22 cellular contexts compared by ENCODE assay signal in the genomic region with DNA sequence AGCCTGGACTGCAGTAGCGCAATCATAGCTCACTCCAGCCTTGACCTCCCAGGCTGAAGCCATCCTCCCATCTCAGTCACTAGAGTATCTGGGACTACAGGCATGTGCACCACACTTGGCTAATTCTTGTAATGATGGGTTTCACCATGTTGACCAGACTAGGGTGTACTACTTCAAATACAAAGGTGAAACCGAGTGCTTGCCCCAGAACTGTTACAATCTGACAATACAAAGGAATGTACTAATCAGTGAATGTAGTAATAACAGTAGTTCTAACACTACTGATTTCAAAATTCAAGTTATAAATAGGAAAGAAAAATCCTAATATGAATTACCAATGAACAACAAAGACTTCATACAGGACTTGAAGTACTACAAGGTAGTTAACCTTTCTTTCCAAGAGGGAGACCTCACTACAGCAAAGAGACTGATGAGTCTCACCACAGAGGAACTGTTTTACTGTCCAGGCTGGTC. TPM values are rescaled to one million over a fixed set of nuclear protein-coding genes. Genes with fewer than 3 reads are reported as not detected.
DNase-seq lines count a peak whose midpoint lies in the region; ATAC-seq, FAIRE-seq and TF ChIP-seq lines count a peak whose summit lies in the region.
"Had no signal": no experiment of that assay in that cellular context is flagged by ENCODE, and none has a peak within 500 bp of the region (broad histone marks: within the 10 kb centered on the region; RNA-seq: fewer than 3 reads in every experiment).

No MANE protein-coding gene starts in this region.

- peaks cover 13% of the 10 kb centered on the region for H3K4me1 Mint-ChIP-seq in activated naive CD8-positive, alpha-beta T cell treated with anti-CD3 and anti-CD28 coated beads, Interleukin-2, amount 50 U/mL, for 24 hours
- peaks cover 9% of the 10 kb centered on the region for H3K4me1 Mint-ChIP-seq in activated naive CD8-positive, alpha-beta T cell treated with anti-CD3 and anti-CD28 coated beads for 36 hours
- H3K4me1 Mint-ChIP-seq in WTC11: peaks cover 5% of the 10 kb centered on the region; the same call in 1 of the 2 replicates
- peaks cover 5% of the 10 kb centered on the region for H3K4me1 Mint-ChIP-seq in stimulated activated naive CD8-positive, alpha-beta T cell treated with anti-CD3 and anti-CD28 coated beads, Interleukin-15, amount 100 ng/mL, for 72 hours
- peaks cover 5% of the 10 kb centered on the region for H3K4me1 Mint-ChIP-seq in progenitor cell of endocrine pancreas (ENCODE audit: low read depth)

- H3K9me3 ChIP-seq in small intestine (ENCODE audit: control insufficient read depth, low read depth): no peaks in the 10 kb centered on the region
- H3K9me3 ChIP-seq: body of pancreas, SJCRH30 had no signal

- no peak overlapping the region for H3K4me3 Mint-ChIP-seq in activated naive CD8-positive, alpha-beta T cell treated with anti-CD3 and anti-CD28 coated beads, Interleukin-2, amount 50 U/mL, for 24 hours
- no peak overlapping the region for H3K4me3 Mint-ChIP-seq in activated naive CD8-positive, alpha-beta T cell treated with anti-CD3 and anti-CD28 coated beads for 36 hours
- no peak overlapping the region for H3K4me3 Mint-ChIP-seq in WTC11
- no peak overlapping the region for H3K4me3 Mint-ChIP-seq in stimulated activated naive CD8-positive, alpha-beta T cell treated with anti-CD3 and anti-CD28 coated beads, Interleukin-15, amount 100 ng/mL, for 72 hours
- no peak overlapping the region for H3K4me3 Mint-ChIP-seq in progenitor cell of endocrine pancreas (ENCODE audit: low read depth)
- H3K4me3 Mint-ChIP-seq: activated B cell treated with CpG ODN at 0.5 μM for 24 hours; activated naive CD4-positive, alpha-beta T cell treated with anti-CD3 and anti-CD28 coated beads, Interleukin-2, amount 10 ng/mL, durations not matched to agents 7 days and 5 days; naive thymus-derived CD8-positive, alpha-beta T cell had no signal

- H3K4me3 ChIP-seq in small intestine (ENCODE audit: low read depth in 1 of 2, low read length in 2 of 2): no peak overlapping the region
- H3K4me3 ChIP-seq: body of pancreas, PC-9, SJCRH30 had no signal

- no peaks in the 10 kb centered on the region for H3K27me3 ChIP-seq in small intestine (ENCODE audit: control insufficient read depth in 2 of 2, insufficient read depth in 2 of 2, low read length in 2 of 2)
- H3K27me3 ChIP-seq: body of pancreas, SJCRH30 had no signal

- WGBS in small intestine, 3 donors: 61 to 84% (median 80%) methylated on average over 2 of the region's 2 CpGs

- H3K9me3 Mint-ChIP-seq in activated naive CD8-positive, alpha-beta T cell treated with anti-CD3 and anti-CD28 coated beads, Interleukin-2, amount 50 U/mL, for 24 hours: no peaks in the 10 kb centered on the region
- no peaks in the 10 kb centered on the region for H3K9me3 Mint-ChIP-seq in activated naive CD8-positive, alpha-beta T cell treated with anti-CD3 and anti-CD28 coated beads for 36 hours
- H3K9me3 Mint-ChIP-seq in WTC11 (no peaks in the 10 kb centered on the region), progenitor cell of endocrine pancreas (ENCODE audit: low read depth) (no peaks in the 10 kb centered on the region)
- H3K9me3 Mint-ChIP-seq in stimulated activated naive CD8-positive, alpha-beta T cell treated with anti-CD3 and anti-CD28 coated beads, Interleukin-15, amount 100 ng/mL, for 72 hours: no peaks in the 10 kb centered on the region
- H3K9me3 Mint-ChIP-seq: activated B cell treated with CpG ODN at 0.5 μM for 24 hours; activated naive CD4-positive, alpha-beta T cell treated with anti-CD3 and anti-CD28 coated beads, Interleukin-2, amount 10 ng/mL, durations not matched to agents 7 days and 5 days; naive thymus-derived CD8-positive, alpha-beta T cell had no signal

- H3K36me3 Mint-ChIP-seq in activated naive CD8-positive, alpha-beta T cell treated with anti-CD3 and anti-CD28 coated beads, Interleukin-2, amount 50 U/mL, for 24 hours (ENCODE audit: low read depth): peaks cover 38% of the 10 kb centered on the region
- peaks cover 25% of the 10 kb centered on the region for H3K36me3 Mint-ChIP-seq in activated naive CD8-positive, alpha-beta T cell treated with anti-CD3 and anti-CD28 coated beads for 36 hours
- peaks cover 65% of the 10 kb centered on the region for H3K36me3 Mint-ChIP-seq in WTC11
- peaks cover 9% of the 10 kb centered on the region for H3K36me3 Mint-ChIP-seq in progenitor cell of endocrine pancreas (ENCODE audit: insufficient read depth)

- no peak overlapping the region for H3K27ac ChIP-seq in small intestine (ENCODE audit: low read depth in 1 of 2, low read length in 1 of 2)
- H3K27ac ChIP-seq: body of pancreas, parathyroid adenoma, PC-9, SJCRH30 had no signal

- H3K4me1 ChIP-seq in small intestine (ENCODE audit: control insufficient read depth in 2 of 2, insufficient read depth in 1 of 2, low read depth in 1 of 2, low read length in 1 of 2): no peaks in the 10 kb centered on the region
- H3K4me1 ChIP-seq: parathyroid adenoma, SJCRH30 had no signal

- peaks cover 12 to 20% of the 10 kb centered on the region in 2 donors for H3K36me3 ChIP-seq in small intestine (ENCODE audit: control insufficient read depth in 2 of 2, insufficient read depth in 2 of 2, low read length in 2 of 2)

- POLR2A ChIA-PET in WTC11 (lab: Charles Lee): no interaction called here

- H3K27ac Mint-ChIP-seq in activated naive CD8-positive, alpha-beta T cell treated with anti-CD3 and anti-CD28 coated beads, Interleukin-2, amount 50 U/mL, for 24 hours: peak overlapping the region; percentile 11
- H3K27ac Mint-ChIP-seq in activated naive CD8-positive, alpha-beta T cell treated with anti-CD3 and anti-CD28 coated beads for 36 hours: no peak overlapping the region
- H3K27ac Mint-ChIP-seq in WTC11 (peak overlapping the region; percentile 71), progenitor cell of endocrine pancreas (no peak overlapping the region)
- no peak overlapping the region for H3K27ac Mint-ChIP-seq in stimulated activated naive CD8-positive, alpha-beta T cell treated with anti-CD3 and anti-CD28 coated beads, Interleukin-15, amount 100 ng/mL, for 72 hours
- H3K27ac Mint-ChIP-seq: activated naive CD4-positive, alpha-beta T cell treated with anti-CD3 and anti-CD28 coated beads, Interleukin-2, amount 10 ng/mL, durations not matched to agents 7 days and 5 days had no signal

- CTCF ChIA-PET in WTC11 (lab: Charles Lee): no interaction called here

- ATAC-seq in activated naive CD8-positive, alpha-beta T cell treated with anti-CD3 and anti-CD28 coated beads, Interleukin-2, amount 50 U/mL, for 24 hours: peak; percentile 66
- ATAC-seq in GM18520 (IDR thresholded peaks at IDR 0.05; ENCODE audit: unreplicated experiment) (peak; percentile 48), WTC11 (no peak)
- ATAC-seq in stimulated activated naive CD8-positive, alpha-beta T cell treated with anti-CD3 and anti-CD28 coated beads, Interleukin-15, amount 100 ng/mL, for 72 hours: peak; percentile 39
- ATAC-seq: body of pancreas; naive thymus-derived CD8-positive, alpha-beta T cell had no signal

- TF ChIP-seq CTCF in WTC11 (IDR thresholded peaks at IDR 0.05) (no peak), progenitor cell of endocrine pancreas (IDR thresholded peaks at IDR 0.05; ENCODE audit: unreplicated experiment) (no peak)

- no peaks in the 10 kb centered on the region for H3K27me3 Mint-ChIP-seq in activated naive CD8-positive, alpha-beta T cell treated with anti-CD3 and anti-CD28 coated beads, Interleukin-2, amount 50 U/mL, for 24 hours
- no peaks in the 10 kb centered on the region for H3K27me3 Mint-ChIP-seq in activated naive CD8-positive, alpha-beta T cell treated with anti-CD3 and anti-CD28 coated beads for 36 hours
- H3K27me3 Mint-ChIP-seq in WTC11 (ENCODE audit: low read depth): no peaks in the 10 kb centered on the region
- no peaks in the 10 kb centered on the region for H3K27me3 Mint-ChIP-seq in stimulated activated naive CD8-positive, alpha-beta T cell treated with anti-CD3 and anti-CD28 coated beads, Interleukin-15, amount 100 ng/mL, for 72 hours
- H3K27me3 Mint-ChIP-seq in progenitor cell of endocrine pancreas: no peaks in the 10 kb centered on the region
- H3K27me3 Mint-ChIP-seq: activated B cell treated with CpG ODN at 0.5 μM for 24 hours; activated naive CD4-positive, alpha-beta T cell treated with anti-CD3 and anti-CD28 coated beads, Interleukin-2, amount 10 ng/mL, durations not matched to agents 7 days and 5 days; naive thymus-derived CD8-positive, alpha-beta T cell had no signal

- FAIRE-seq in small intestine (lab: Jason Lieb, UNC): no peak
- FAIRE-seq: colon, endometrium, G401.6 had no signal

- no peak for DNase-seq in activated naive CD8-positive, alpha-beta T cell treated with anti-CD3 and anti-CD28 coated beads, Interleukin-2, amount 50 U/mL, for 24 hours
- no peak for DNase-seq in activated naive CD8-positive, alpha-beta T cell treated with anti-CD3 and anti-CD28 coated beads for 36 hours
- DNase-seq in WTC11 (ENCODE audit: low spot score) (no peak), progenitor cell of endocrine pancreas (ENCODE audit: low spot score, unreplicated experiment) (no peak), NCI-H1930 (lab: John Stamatoyannopoulos, UW) (no peak), small intestine (no peak)
- DNase-seq in stimulated activated naive CD8-positive, alpha-beta T cell treated with anti-CD3 and anti-CD28 coated beads, Interleukin-15, amount 100 ng/mL, for 72 hours: no peak
- DNase-seq: activated B cell treated with CpG ODN at 0.5 μM for 24 hours; activated naive CD4-positive, alpha-beta T cell treated with anti-CD3 and anti-CD28 coated beads, Interleukin-2, amount 10 ng/mL, durations not matched to agents 7 days and 5 days; body of pancreas; HCEC 1CT; islet precursor cell; mammary epithelial cell; naive thymus-derived CD8-positive, alpha-beta T cell; PC-9; SJCRH30; stimulated activated CD4-positive, alpha-beta T cell treated with anti-CD3 and anti-CD28 coated beads, Interleukin-2, amount 100 ng/mL, for 24 hours had no signal

TF ChIP-seq in WTC11, 78 proteins besides CTCF, POLR2A, EP300 and RAD21 (continues in another document):
- TF ChIP-seq, protein P1, sequence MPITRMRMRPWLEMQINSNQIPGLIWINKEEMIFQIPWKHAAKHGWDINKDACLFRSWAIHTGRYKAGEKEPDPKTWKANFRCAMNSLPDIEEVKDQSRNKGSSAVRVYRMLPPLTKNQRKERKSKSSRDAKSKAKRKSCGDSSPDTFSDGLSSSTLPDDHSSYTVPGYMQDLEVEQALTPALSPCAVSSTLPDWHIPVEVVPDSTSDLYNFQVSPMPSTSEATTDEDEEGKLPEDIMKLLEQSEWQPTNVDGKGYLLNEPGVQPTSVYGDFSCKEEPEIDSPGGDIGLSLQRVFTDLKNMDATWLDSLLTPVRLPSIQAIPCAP (CRISPR knock-in tag; IDR thresholded peaks at IDR 0.05): no peak
- TF ChIP-seq CREM (CRISPR knock-in tag; IDR thresholded peaks at IDR 0.05) (no peak), ZNF396 (CRISPR knock-in tag; IDR thresholded peaks at IDR 0.05; ENCODE audit: borderline replicate concordance) (no peak)

RNA-seq across cellular contexts. Expression of a gene that starts 24.4 kb away (rescaled TPM):
- total RNA-seq in activated naive CD8-positive, alpha-beta T cell treated with anti-CD3 and anti-CD28 coated beads for 36 hours: 10 to 100 TPM; 13.5 to 14.0 TPM
- total RNA-seq in WTC11 (2021) (43.6 to 45.2 TPM (median 43.7 TPM) in 3 replicates), progenitor cell of endocrine pancreas (41.6 and 44.8 TPM in 2 replicates)
- polyA plus RNA-seq in small intestine: 10 to 100 TPM; 31.2 to 42.9 (median 41.6) TPM

RNA-seq across cellular contexts. Expression of a gene that starts 31.6 kb away (rescaled TPM):
- 100 to 1,000 TPM; 550 to 555 TPM for total RNA-seq in activated naive CD8-positive, alpha-beta T cell treated with anti-CD3 and anti-CD28 coated beads for 36 hours
- total RNA-seq in WTC11 (2021) (1,033 to 1,180 TPM (median 1,148 TPM) in 3 replicates), progenitor cell of endocrine pancreas (951 and 984 TPM in 2 replicates)
- polyA plus RNA-seq in small intestine: 100 to 1,000 TPM; 235 to 390 (median 253) TPM

Comparison
In these comparisons a context has a peak if more than half of its experiments do, and no peak if none do; other contexts are left out.
1. H3K27ac Mint-ChIP-seq: peak in activated naive CD8-positive, alpha-beta T cell treated with anti-CD3 and anti-CD28 coated beads, Interleukin-2, amount 50 U/mL, for 24 hours (single experiment) and WTC11 (single experiment); none in activated naive CD8-positive, alpha-beta T cell treated with anti-CD3 and anti-CD28 coated beads for 36 hours (single experiment), stimulated activated naive CD8-positive, alpha-beta T cell treated with anti-CD3 and anti-CD28 coated beads, Interleukin-15, amount 100 ng/mL, for 72 hours (0 of 2) and progenitor cell of endocrine pancreas (single experiment).